Comparison of ENCODE assay signal across 22 cellular contexts in the genomic region with DNA sequence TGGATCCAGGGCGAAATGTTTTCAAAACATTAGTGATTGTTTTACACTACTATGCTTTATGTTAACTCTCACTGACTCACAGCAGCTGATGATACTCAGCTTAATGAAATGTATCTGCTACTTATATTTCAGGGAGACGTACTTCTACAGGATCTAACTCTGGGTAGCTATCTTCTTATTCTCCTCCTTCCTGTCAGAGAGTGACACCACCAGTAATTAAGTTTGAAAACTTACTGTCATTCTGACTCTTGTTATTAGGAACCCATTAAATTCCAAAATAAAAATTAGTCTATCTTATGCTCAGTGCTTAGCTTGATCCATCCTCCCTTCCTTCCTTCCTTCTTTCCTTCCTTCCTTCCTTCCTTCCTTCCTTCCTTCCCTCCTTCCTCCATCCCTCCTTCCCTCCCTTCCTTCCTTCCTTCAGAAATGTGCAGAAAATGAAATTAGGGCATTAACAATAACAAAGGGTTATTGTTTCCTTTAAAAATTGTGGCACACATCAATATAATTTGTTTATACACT.
"Had no signal": no experiment of that assay in that cellular context is flagged by ENCODE, and none has a peak within 500 bp of the region (broad histone marks: within the 10 kb centered on the region; RNA-seq: fewer than 3 reads in every experiment).

No MANE protein-coding gene starts in this region.

- ATAC-seq: T-cell had no signal

- H3K4me3 ChIP-seq: SJSA1 had no signal

- H3K27ac ChIP-seq: HL-60, SJSA1 had no signal

- H3K36me3 ChIP-seq: SJSA1 had no signal

- H3K27me3 ChIP-seq: SJSA1 had no signal

- H3K9ac ChIP-seq: SK-N-SH had no signal

- H3K4me2 ChIP-seq: SK-N-SH had no signal

- H3K9me3 ChIP-seq: SJSA1, SK-N-SH had no signal

- DNase-seq: KBM-7, MV-4-11, NCI-H1048, NCI-H1105, NCI-H1417, NCI-H1436 treated with DMSO at 0.1 percent for 48 hours, NCI-H1694, NCI-H187 treated with DMSO at 0.1 percent for 48 hours, NCI-H2029 treated with DMSO at 0.1 percent for 48 hours, NCI-H2171 treated with DMSO at 0.1 percent for 48 hours, NCI-H2227 treated with DMSO at 0.1 percent for 48 hours, NCI-H524, NCI-H526 treated with DMSO at 0.1 percent for 48 hours, NCI-H774, Right ventricle myocardium superior, RPMI8226, SIG-M5, SK-N-SH, SW 1271, T-cell had no signal
